In the genomic region with DNA sequence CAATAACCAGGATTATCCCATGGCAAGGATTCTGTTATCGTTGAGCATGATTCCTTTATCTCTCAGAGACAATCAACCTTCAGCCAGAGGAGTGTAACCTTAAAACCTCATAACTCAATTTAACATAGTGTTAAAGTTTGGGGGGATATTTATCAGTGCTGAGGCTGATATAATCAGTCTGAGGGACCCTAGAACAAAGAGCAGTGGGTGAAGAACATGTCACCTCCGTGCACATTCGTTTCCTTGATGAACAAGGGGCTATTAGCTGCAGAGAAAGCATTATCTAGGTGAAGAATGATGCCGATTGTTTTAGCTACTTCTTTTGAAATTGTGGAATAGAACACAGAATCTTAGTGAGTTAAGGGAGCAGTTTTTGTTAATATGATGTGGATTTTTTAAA, we compare ENCODE assay signal across 1 cellular context.
A peak's percentile ranks its signal among the peaks of the same experiment; 100 is the strongest.
TF ChIP-seq lines count a peak whose summit lies in the region.

No MANE protein-coding gene starts in this region.

TF ChIP-seq in K562, 482 proteins besides CTCF, POLR2A, EP300 and RAD21 (continued from another document):
- TF ChIP-seq, protein P1, sequence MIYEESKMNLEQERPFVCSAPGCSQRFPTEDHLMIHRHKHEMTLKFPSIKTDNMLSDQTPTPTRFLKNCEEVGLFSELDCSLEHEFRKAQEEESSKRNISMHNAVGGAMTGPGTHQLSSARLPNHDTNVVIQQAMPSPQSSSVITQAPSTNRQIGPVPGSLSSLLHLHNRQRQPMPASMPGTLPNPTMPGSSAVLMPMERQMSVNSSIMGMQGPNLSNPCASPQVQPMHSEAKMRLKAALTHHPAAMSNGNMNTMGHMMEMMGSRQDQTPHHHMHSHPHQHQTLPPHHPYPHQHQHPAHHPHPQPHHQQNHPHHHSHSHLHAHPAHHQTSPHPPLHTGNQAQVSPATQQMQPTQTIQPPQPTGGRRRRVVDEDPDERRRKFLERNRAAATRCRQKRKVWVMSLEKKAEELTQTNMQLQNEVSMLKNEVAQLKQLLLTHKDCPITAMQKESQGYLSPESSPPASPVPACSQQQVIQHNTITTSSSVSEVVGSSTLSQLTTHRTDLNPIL (CRISPR knock-in tag; IDR thresholded peaks at IDR 0.05) = no peak
- TF ChIP-seq PCBP2 (IDR thresholded peaks at IDR 0.05; ENCODE audit: low read depth, low read length, poor library complexity, severe bottlenecking) = no peak
- TF ChIP-seq CBX8 (IDR thresholded peaks at IDR 0.05; ENCODE audit: borderline replicate concordance, extremely low read depth, low read depth, low read length, poor library complexity, severe bottlenecking) = peak; percentile 88
- no peak for TF ChIP-seq HMG20B (CRISPR knock-in tag; IDR thresholded peaks at IDR 0.05)
